In the genomic region with DNA sequence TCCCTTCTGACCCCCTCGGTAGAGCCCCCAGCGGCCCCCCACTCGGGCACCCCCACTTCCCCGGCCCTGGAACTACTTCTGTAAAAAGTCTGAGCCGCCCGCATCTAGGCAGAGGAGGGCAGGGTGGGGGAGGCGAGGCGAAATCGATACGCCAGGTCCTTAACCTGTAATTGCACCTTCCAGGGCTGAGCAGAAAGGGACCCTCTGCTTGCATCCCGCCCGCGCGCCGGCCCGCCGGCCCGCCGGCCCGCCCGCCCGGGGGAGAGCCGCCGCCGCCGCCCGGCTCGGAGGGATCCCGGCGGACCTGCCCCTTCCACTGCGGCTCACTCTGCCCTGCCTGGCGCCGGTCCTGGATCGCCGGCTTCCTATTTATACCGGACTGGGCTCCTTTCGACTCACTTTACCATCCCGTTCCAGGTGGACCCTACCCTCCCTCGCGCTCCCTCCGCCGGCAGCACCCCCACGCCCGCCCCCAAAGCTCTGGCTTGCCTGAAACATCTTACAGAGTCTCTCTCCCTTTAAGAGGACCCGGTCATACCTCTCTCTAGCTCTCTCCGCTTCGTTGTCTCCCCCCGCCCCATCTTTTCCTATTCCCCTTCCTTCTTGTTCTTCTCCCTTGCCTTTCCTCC, we compare ENCODE assay signal across 10 cellular contexts. TPM values are rescaled to one million over a fixed set of nuclear protein-coding genes. Genes with fewer than 3 reads are reported as not detected.
DNase-seq lines count a peak whose midpoint lies in the region; ATAC-seq and TF ChIP-seq lines count a peak whose summit lies in the region.
"Had no signal": no experiment of that assay in that cellular context is flagged by ENCODE, and none has a peak within 500 bp of the region (broad histone marks: within the 10 kb centered on the region; RNA-seq: fewer than 3 reads in every experiment).

No MANE protein-coding gene starts in this region.

- peaks cover 80% of the 10 kb centered on the region for H3K27me3 Mint-ChIP-seq in CD4-positive, alpha-beta T cell

- intact Hi-C loops in left ventricle myocardium inferior (cut with micrococcal nuclease): no loop called here
- intact Hi-C loops in gastrocnemius medialis (cut with DNase I; ENCODE audit: low total_unique reads): no loop called here
- intact Hi-C loops in CD4-positive, alpha-beta T cell (cut with DNase I, micrococcal nuclease): no loop called here

- H3K27me3 ChIP-seq in OCI-LY1 (ENCODE audit: insufficient read depth, low read length) (no peaks in the 10 kb centered on the region), left ventricle myocardium inferior (ENCODE audit: low read depth) (peaks cover 67% of the 10 kb centered on the region), gastrocnemius medialis (peaks cover 21 to 47% (median 40%) of the 10 kb centered on the region in 3 donors)
- H3K27me3 ChIP-seq in CD4-positive, alpha-beta T cell (ENCODE audit: control insufficient read depth, insufficient read depth, low read length): peaks cover 45% of the 10 kb centered on the region

- no peaks in the 10 kb centered on the region for H3K36me3 Mint-ChIP-seq in CD4-positive, alpha-beta T cell (ENCODE audit: low read depth)

- H3K36me3 ChIP-seq in OCI-LY1 (ENCODE audit: insufficient read depth, low read length) (no peaks in the 10 kb centered on the region), left ventricle myocardium inferior (no peaks in the 10 kb centered on the region), gastrocnemius medialis (no peaks in the 10 kb centered on the region)
- H3K36me3 ChIP-seq: neutrophil had no signal

- H3K27ac Mint-ChIP-seq in CD4-positive, alpha-beta T cell: no peak overlapping the region
- H3K27ac Mint-ChIP-seq: HFFc6 had no signal

- no peaks in the 10 kb centered on the region for H3K9me2 ChIP-seq in OCI-LY1 (ENCODE audit: low read depth, low read length)

- no peak for ATAC-seq in gastrocnemius medialis
- no peak for ATAC-seq in HG03442 (IDR thresholded peaks at IDR 0.05; ENCODE audit: unreplicated experiment)
- ATAC-seq in CD4-positive, alpha-beta T cell (ENCODE audit: poor library complexity): no peak

- peaks cover 7% of the 10 kb centered on the region for H3K4me1 Mint-ChIP-seq in CD4-positive, alpha-beta T cell (ENCODE audit: low read depth)

- TF ChIP-seq CTCF in GM13977 (IDR thresholded peaks at IDR 0.05; ENCODE audit: extremely low read depth, insufficient read depth, missing control alignments) (no peak), OCI-LY1 (IDR thresholded peaks at IDR 0.05; ENCODE audit: low read length) (no peak), left ventricle myocardium inferior (IDR thresholded peaks at IDR 0.05; ENCODE audit: borderline replicate concordance) (no peak), gastrocnemius medialis (IDR thresholded peaks at IDR 0.05 in 4 of 5, conservative IDR thresholded peaks at IDR 0.05 in 1 of 5) (no peak)
- TF ChIP-seq CTCF in CD4-positive, alpha-beta T cell (IDR thresholded peaks at IDR 0.05): no peak

- no peaks in the 10 kb centered on the region for H3F3A ChIP-seq in OCI-LY1 (ENCODE audit: insufficient read depth, low read length)

- H3K9me3 Mint-ChIP-seq in CD4-positive, alpha-beta T cell: peaks cover under 1% of the 10 kb centered on the region

- POLR2A ChIA-PET in CD4-positive, alpha-beta T cell (lab: Charles Lee): interaction anchor here (0.5 kb wide), 1 partner anchor 22 kb away, joined by 3 read pairs; no protein-coding TSS in a partner anchor

- H4K20me1 ChIP-seq in OCI-LY1 (ENCODE audit: insufficient read depth, low read length): no peaks in the 10 kb centered on the region

- peak overlapping the region; percentile 92 for H3K4me2 ChIP-seq in OCI-LY1 (ENCODE audit: low read length)

- H2AFZ ChIP-seq in OCI-LY1 (ENCODE audit: low read length): no peak overlapping the region

- H3K9ac ChIP-seq in OCI-LY1 (ENCODE audit: low read length): peak overlapping the region; percentile 90

- peaks cover 46% of the 10 kb centered on the region for H3K4me1 ChIP-seq in OCI-LY1 (ENCODE audit: insufficient read depth, low read length, severe bottlenecking)
- H3K4me1 ChIP-seq in left ventricle myocardium inferior: peaks cover 23% of the 10 kb centered on the region
- peaks cover 7 to 11% of the 10 kb centered on the region in 2 donors for H3K4me1 ChIP-seq in gastrocnemius medialis

- in situ Hi-C loops in GM13977 (cut with MboI; ENCODE audit: low pct_unique_long_range_greater_than_20kb, low sequenced_read_pairs, unreplicated experiment): no loop called here
- in situ Hi-C loops in gastrocnemius medialis (cut with MboI; ENCODE audit: low sequenced_read_pairs in 4 of 4): no loop called here

- CTCF ChIA-PET in CD4-positive, alpha-beta T cell (lab: Charles Lee): no interaction called here

- H3K9me3 ChIP-seq in OCI-LY1 (ENCODE audit: low read length) (no peaks in the 10 kb centered on the region), left ventricle myocardium inferior (replicated peaks) (no peaks in the 10 kb centered on the region), gastrocnemius medialis (no peaks in the 10 kb centered on the region)
- no peaks in the 10 kb centered on the region for H3K9me3 ChIP-seq in CD4-positive, alpha-beta T cell (ENCODE audit: control insufficient read depth, low read length)
- H3K9me3 ChIP-seq: neutrophil had no signal

- H3K4me3 Mint-ChIP-seq in CD4-positive, alpha-beta T cell: no peak overlapping the region
- H3K4me3 Mint-ChIP-seq: HFFc6 had no signal

- H3K27ac ChIP-seq in OCI-LY1 (ENCODE audit: low read depth, low read length, poor library complexity, severe bottlenecking) (peak overlapping the region; percentile 94), left ventricle myocardium inferior (replicated peaks) (no peak overlapping the region), gastrocnemius medialis (no peak overlapping the region)
- no peak overlapping the region for H3K27ac ChIP-seq in CD4-positive, alpha-beta T cell (ENCODE audit: low read depth, low read length)
- H3K27ac ChIP-seq: neutrophil had no signal

- TF ChIP-seq POLR2A in gastrocnemius medialis (IDR thresholded peaks at IDR 0.05): no peak

- H3K4me3 ChIP-seq in OCI-LY1 (ENCODE audit: low read depth, low read length, poor library complexity, severe bottlenecking): peak overlapping the region; percentile 75
- H3K4me3 ChIP-seq in left ventricle myocardium inferior: peak overlapping the region; percentile 64
- peak overlapping the region; percentile 31 to 65 (median 48) for H3K4me3 ChIP-seq in gastrocnemius medialis

- DNase-seq in GM13977 (ENCODE audit: low spot score) (peak; percentile 28), left ventricle myocardium inferior (no peak), gastrocnemius medialis (no peak), A172 (ENCODE audit: low spot score) (no peak), NCI-H446 treated with DMSO at 0.1 percent for 48 hours (lab: John Stamatoyannopoulos, UW) (no peak)
- no peak for DNase-seq in CD4-positive, alpha-beta T cell
- DNase-seq: HFFc6 had no signal

- H3K79me2 ChIP-seq in OCI-LY1 (ENCODE audit: insufficient read depth, low read length): peaks cover 20% of the 10 kb centered on the region

RNA-seq across cellular contexts. Expression of gene KLHL14, which starts 0.8 kb away (rescaled TPM):
- total RNA-seq in left ventricle myocardium inferior (not detected), gastrocnemius medialis (under 1 TPM in 1 of 4 donors, not detected in 3; 0.04 TPM)
- not detected in 2 replicates for total RNA-seq in A172 (2014; rRNA removed; shearing (Covaris generic))
- not detected for total RNA-seq in CD4-positive, alpha-beta T cell
- total RNA-seq: HFFc6 had no signal
